16 cellular contexts compared by ENCODE assay signal in the genomic region with DNA sequence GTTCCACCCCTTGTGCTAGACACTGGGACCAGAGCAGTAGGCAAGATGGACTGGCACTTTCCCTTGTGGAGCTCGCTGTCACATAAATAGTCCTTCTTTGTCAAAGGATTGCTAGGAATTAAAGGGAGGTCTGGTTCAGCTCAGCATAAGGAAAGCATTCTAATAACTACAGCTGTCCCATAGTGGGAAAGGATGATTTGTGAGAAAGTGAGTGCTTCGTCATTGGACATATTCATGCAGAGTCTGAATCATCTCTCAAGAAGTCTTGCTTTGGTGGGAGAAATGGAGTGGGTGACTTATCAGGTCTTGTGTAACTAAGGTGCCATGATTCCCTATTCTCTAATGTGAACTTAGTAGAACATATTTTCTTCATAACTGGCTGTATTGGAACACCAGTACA. TPM values are rescaled to one million over a fixed set of nuclear protein-coding genes. Genes with fewer than 3 reads are reported as not detected.
DNase-seq lines count a peak whose midpoint lies in the region; ATAC-seq, FAIRE-seq and TF ChIP-seq lines count a peak whose summit lies in the region.
"Had no signal": no experiment of that assay in that cellular context is flagged by ENCODE, and none has a peak within 500 bp of the region (broad histone marks: within the 10 kb centered on the region; RNA-seq: fewer than 3 reads in every experiment).

No MANE protein-coding gene starts in this region.

- peaks cover 18 to 46% of the 10 kb centered on the region in 2 donors for H3K4me1 Mint-ChIP-seq in stimulated activated naive B cell treated with anti-CD40 and anti-IgM and Interleukin-4, amounts not matched to agents 10 μg/mL and 1 μg/mL and 100 μg/mL, for 72 hours
- H3K4me1 Mint-ChIP-seq: activated CD4-positive, alpha-beta T cell treated with anti-CD3 and anti-CD28 coated beads, Interleukin-2, amount 10 ng/mL, durations not matched to agents 7 days and 5 days had no signal

- no peaks in the 10 kb centered on the region for H4K20me1 ChIP-seq in fibroblast of lung (ENCODE audit: control insufficient read depth, extremely low read depth, insufficient read depth, low read length)

- no peak for TF ChIP-seq POLR2A in H54 (IDR thresholded peaks at IDR 0.05; ENCODE audit: low read depth, low read length)
- no peak for TF ChIP-seq POLR2A in vagina (IDR thresholded peaks at IDR 0.05)

- no peaks in the 10 kb centered on the region for H3K79me2 ChIP-seq in fibroblast of lung (ENCODE audit: control insufficient read depth, insufficient read depth, low read length)

- no peak overlapping the region for H2AFZ ChIP-seq in fibroblast of lung (ENCODE audit: low read length)

- H3K27me3 ChIP-seq in fibroblast of lung (ENCODE audit: control insufficient read depth, insufficient read depth, low read length) (no peaks in the 10 kb centered on the region), vagina (no peaks in the 10 kb centered on the region)

- H3K4me2 ChIP-seq in fibroblast of lung (ENCODE audit: extremely low read depth, insufficient read depth, low read length), result no peak overlapping the region

- H3K4me3 ChIP-seq in fibroblast of lung (replicated peaks in 1 of 4; ENCODE audit: control extremely low read depth in 1 of 4, insufficient read depth in 1 of 4, low read depth in 3 of 4, low read length in 4 of 4) (no peak overlapping the region), vagina (no peak overlapping the region)
- H3K4me3 ChIP-seq: SK-N-MC had no signal

- H3K4me1 ChIP-seq in fibroblast of lung (ENCODE audit: control insufficient read depth, extremely low read depth, insufficient read depth, low read length) (peaks cover 8% of the 10 kb centered on the region), vagina (peaks cover 9% of the 10 kb centered on the region)

- H3K9me3 ChIP-seq in fibroblast of lung (ENCODE audit: control insufficient read depth, insufficient read depth, low read depth, low read length), result no peaks in the 10 kb centered on the region
- no peaks in the 10 kb centered on the region for H3K9me3 ChIP-seq in vagina

- H3K36me3 ChIP-seq in fibroblast of lung (ENCODE audit: control insufficient read depth, insufficient read depth, low read length) (no peaks in the 10 kb centered on the region), vagina (no peaks in the 10 kb centered on the region)

- H3K9me3 Mint-ChIP-seq in stimulated activated naive B cell treated with anti-CD40 and anti-IgM and Interleukin-4, amounts not matched to agents 10 μg/mL and 1 μg/mL and 100 μg/mL, for 72 hours, result peaks cover 0 to 8% of the 10 kb centered on the region in 2 donors
- H3K9me3 Mint-ChIP-seq: activated CD4-positive, alpha-beta T cell treated with anti-CD3 and anti-CD28 coated beads, Interleukin-2, amount 10 ng/mL, durations not matched to agents 7 days and 5 days; mesothelial cell of epicardium had no signal

- DNase-seq in H54 (ENCODE audit: insufficient read length, low spot score), result peak; percentile 62
- peak; percentile 85 for DNase-seq in RCC 7860 (ENCODE audit: low spot score)
- DNase-seq in fibroblast of lung (ENCODE audit: low read depth in 2 of 2), result peak; percentile 92 to 96
- DNase-seq in stimulated activated naive B cell treated with anti-CD40 and anti-IgM and Interleukin-4, amounts not matched to agents 10 μg/mL and 1 μg/mL and 100 μg/mL, for 72 hours, result no peak
- no peak for DNase-seq in vagina (ENCODE audit: extremely low spot score in 2 of 2)
- DNase-seq in DMS114 treated with DMSO at 0.1 percent for 48 hours (lab: John Stamatoyannopoulos, UW; ENCODE audit: unreplicated experiment), result no peak
- no peak for DNase-seq in amniotic stem cell (lab: John Stamatoyannopoulos, UW)
- DNase-seq in superior temporal gyrus (ENCODE audit: extremely low spot score), result no peak
- DNase-seq: activated CD4-positive, alpha-beta T cell treated with anti-CD3 and anti-CD28 coated beads, Interleukin-2, amount 10 ng/mL, durations not matched to agents 7 days and 5 days; activated naive CD4-positive, alpha-beta T cell treated with Interleukin-2 at 50 U/mL for 16 hours; DMS53; NCI-H510A treated with DMSO at 0.1 percent for 48 hours; substantia nigra had no signal

- peaks cover 25 to 37% of the 10 kb centered on the region in 2 donors for H3K27me3 Mint-ChIP-seq in stimulated activated naive B cell treated with anti-CD40 and anti-IgM and Interleukin-4, amounts not matched to agents 10 μg/mL and 1 μg/mL and 100 μg/mL, for 72 hours

- no peak for TF ChIP-seq CTCF in fibroblast of lung (conservative IDR thresholded peaks at IDR 0.05 in 1 of 2, IDR thresholded peaks at IDR 0.05 in 1 of 2; ENCODE audit: low read depth in 1 of 2, low read length in 2 of 2)
- no peak for TF ChIP-seq CTCF in vagina (IDR thresholded peaks at IDR 0.05)

- peak overlapping the region; percentile 15 for H3K27ac Mint-ChIP-seq in stimulated activated naive B cell treated with anti-CD40 and anti-IgM and Interleukin-4, amounts not matched to agents 10 μg/mL and 1 μg/mL and 100 μg/mL, for 72 hours
- H3K27ac Mint-ChIP-seq: activated CD4-positive, alpha-beta T cell treated with anti-CD3 and anti-CD28 coated beads, Interleukin-2, amount 10 ng/mL, durations not matched to agents 7 days and 5 days; mesothelial cell of epicardium had no signal

- peak; percentile 99 for FAIRE-seq in H54 (lab: Jason Lieb, UNC)
- peak; percentile 87 for FAIRE-seq in RCC 7860 (lab: Jason Lieb, UNC)
- FAIRE-seq: GM18507 had no signal

- intact Hi-C loops in vagina (cut with DNase I), result no loop called here

- no peak overlapping the region for H3K9ac ChIP-seq in fibroblast of lung (ENCODE audit: insufficient read depth, low read length)

- H3K4me3 Mint-ChIP-seq in stimulated activated naive B cell treated with anti-CD40 and anti-IgM and Interleukin-4, amounts not matched to agents 10 μg/mL and 1 μg/mL and 100 μg/mL, for 72 hours, result no peak overlapping the region
- H3K4me3 Mint-ChIP-seq: activated CD4-positive, alpha-beta T cell treated with anti-CD3 and anti-CD28 coated beads, Interleukin-2, amount 10 ng/mL, durations not matched to agents 7 days and 5 days; mesothelial cell of epicardium had no signal

- H3K36me3 Mint-ChIP-seq in stimulated activated naive B cell treated with anti-CD40 and anti-IgM and Interleukin-4, amounts not matched to agents 10 μg/mL and 1 μg/mL and 100 μg/mL, for 72 hours, result peaks cover 16 to 18% of the 10 kb centered on the region in 2 donors
- H3K36me3 Mint-ChIP-seq: mesothelial cell of epicardium had no signal

- peak; percentile 46 to 49 for ATAC-seq in stimulated activated naive B cell treated with anti-CD40 and anti-IgM and Interleukin-4, amounts not matched to agents 10 μg/mL and 1 μg/mL and 100 μg/mL, for 72 hours (replicated peaks)

- H3K27ac ChIP-seq in fibroblast of lung (ENCODE audit: insufficient read depth, low read length) (no peak overlapping the region), vagina (no peak overlapping the region)
- H3K27ac ChIP-seq: SK-N-MC had no signal

RNA-seq across cellular contexts. Expression of a gene that starts 14.7 kb away (rescaled TPM):
- total RNA-seq in fibroblast of lung (14.9 and 42.8 TPM in 2 replicates), vagina (28.5 TPM)
- 32.8 and 37.2 TPM in 2 replicates for polyA plus RNA-seq in fibroblast of lung
- 25.0 and 25.7 TPM in 2 replicates for polyA plus RNA-seq in fibroblast of lung (2012)
- 8.7 and 24.8 TPM in 2 replicates for polyA minus RNA-seq in fibroblast of lung (ENCODE audit: low replicate concordance)

Comparison
In these comparisons a context has a peak if more than half of its experiments do, and no peak if none do; other contexts are left out.
1. DNase-seq: peak in H54 (single experiment), RCC 7860 (single experiment) and fibroblast of lung (2 of 2); none in stimulated activated naive B cell treated with anti-CD40 and anti-IgM and Interleukin-4, amounts not matched to agents 10 μg/mL and 1 μg/mL and 100 μg/mL, for 72 hours (single experiment), vagina (0 of 2), DMS114 treated with DMSO at 0.1 percent for 48 hours (single experiment), amniotic stem cell (single experiment) and superior temporal gyrus (single experiment).